ENCODE assay signal across 1 cellular context in genomic region chr10:5450605-5451384, GRCh38.
TF ChIP-seq lines count a peak whose summit lies in the region.

No MANE protein-coding gene starts in this region.

TF ChIP-seq in HepG2, 621 proteins besides CTCF, POLR2A, EP300 and RAD21:
- TF ChIP-seq ZNF546 (CRISPR knock-in tag; conservative IDR thresholded peaks at IDR 0.05): no peak
- peak; percentile 69 for TF ChIP-seq ZNF629 (CRISPR knock-in tag; conservative IDR thresholded peaks at IDR 0.05)
